ENCODE assay signal across 2 cellular contexts in the genomic region with DNA sequence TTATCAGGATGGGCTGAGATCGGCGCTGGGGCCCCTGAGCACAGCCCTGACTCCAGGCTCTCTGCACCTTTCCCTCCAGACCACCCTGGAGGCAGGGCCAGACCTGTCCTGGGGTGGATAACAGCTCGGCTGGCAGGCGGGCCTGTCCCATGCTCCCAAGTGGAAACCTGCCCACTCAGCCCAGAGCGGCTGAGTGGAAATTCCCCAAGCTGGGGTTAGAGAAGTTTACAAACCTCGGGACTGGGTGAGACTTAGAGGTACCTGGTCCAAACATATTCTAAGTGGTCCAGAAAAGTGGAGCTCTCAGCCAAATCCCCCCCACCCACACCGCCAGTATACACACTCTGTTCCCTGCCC.
TF ChIP-seq lines count a peak whose summit lies in the region.

No MANE protein-coding gene starts in this region.

TF ChIP-seq in IMR-90, 13 proteins besides CTCF, POLR2A, EP300 and RAD21:
- TF ChIP-seq FOS (IDR thresholded peaks at IDR 0.05; ENCODE audit: low read depth, low read length): no peak
- no peak for TF ChIP-seq MAFK (IDR thresholded peaks at IDR 0.05; ENCODE audit: low read depth, low read length)
- TF ChIP-seq RFX5 (IDR thresholded peaks at IDR 0.05; ENCODE audit: low read depth, low read length): no peak
- no peak for TF ChIP-seq BHLHE40 (IDR thresholded peaks at IDR 0.05; ENCODE audit: low read depth, low read length)
TF ChIP-seq in IMR-90: peak in this region for 0.

TF ChIP-seq in endothelial cell of umbilical vein, 7 proteins besides CTCF, POLR2A, EP300 and RAD21:
- TF ChIP-seq MYC (IDR thresholded peaks at IDR 0.05; ENCODE audit: low read depth, low read length) (no peak), JUN (IDR thresholded peaks at IDR 0.05; ENCODE audit: borderline replicate concordance, insufficient read depth, insufficient read length, low read depth) (no peak), FOS (IDR thresholded peaks at IDR 0.05; ENCODE audit: borderline replicate concordance, insufficient read depth, low read length) (no peak), EZH2 (IDR thresholded peaks at IDR 0.05; ENCODE audit: borderline replicate concordance, low read depth, low read length, severe bottlenecking) (no peak), POLR2AphosphoS5 (IDR thresholded peaks at IDR 0.05; ENCODE audit: insufficient read depth, low read depth, low read length) (no peak), GATA2 (IDR thresholded peaks at IDR 0.05; ENCODE audit: insufficient read depth, insufficient read length, low read depth, low read length) (no peak)
- TF ChIP-seq, protein P1, sequence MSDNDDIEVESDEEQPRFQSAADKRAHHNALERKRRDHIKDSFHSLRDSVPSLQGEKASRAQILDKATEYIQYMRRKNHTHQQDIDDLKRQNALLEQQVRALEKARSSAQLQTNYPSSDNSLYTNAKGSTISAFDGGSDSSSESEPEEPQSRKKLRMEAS (IDR thresholded peaks at IDR 0.05; ENCODE audit: insufficient read depth, insufficient read length): no peak
